ENCODE assay signal across 8 cellular contexts in the genomic region with DNA sequence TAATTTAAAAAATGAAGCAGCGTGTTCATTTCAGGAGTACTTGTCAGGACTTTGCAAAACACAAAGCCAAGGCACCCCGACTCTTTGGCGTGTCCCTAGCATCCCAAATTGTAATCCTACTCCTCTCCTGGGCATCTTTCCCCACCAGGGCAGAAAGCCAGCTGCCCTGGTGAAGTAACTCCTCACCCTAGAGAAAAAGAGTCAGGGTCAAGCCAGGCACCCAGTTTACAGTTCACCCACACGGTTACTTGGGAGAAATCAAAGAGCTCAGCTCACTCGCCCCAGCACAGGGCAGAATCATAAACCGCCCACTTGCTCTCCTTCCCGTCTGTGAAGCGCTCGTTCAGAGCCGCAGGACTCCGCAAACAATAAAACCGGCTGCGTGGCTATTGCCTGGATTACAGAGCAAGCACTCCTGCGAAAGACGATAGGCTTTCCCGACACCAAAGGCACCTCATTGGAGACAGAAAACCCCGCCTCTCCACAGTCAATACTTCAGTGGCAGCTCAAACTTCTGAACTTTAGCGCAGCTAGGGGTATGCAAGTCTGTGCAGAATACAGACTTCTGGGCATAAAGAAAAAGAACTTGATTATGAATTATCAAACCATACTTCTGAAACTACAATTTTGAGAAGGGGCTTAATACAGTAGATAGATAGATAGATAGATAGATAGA.
DNase-seq lines count a peak whose midpoint lies in the region; ATAC-seq and TF ChIP-seq lines count a peak whose summit lies in the region.

No MANE protein-coding gene starts in this region.

- H3K9me3 ChIP-seq in Panc1 (ENCODE audit: control insufficient read depth, insufficient read depth, low read depth, low read length): no peaks in the 10 kb centered on the region
- no peaks in the 10 kb centered on the region for H3K9me3 ChIP-seq in naive thymus-derived CD4-positive, alpha-beta T cell (ENCODE audit: control insufficient read depth in 2 of 3, low read length in 3 of 3)

- peak; percentile 3 for DNase-seq in activated naive CD4-positive, alpha-beta T cell treated with Interleukin-2 at 50 U/mL for 16 hours
- DNase-seq in activated naive CD4-positive, alpha-beta T cell treated with anti-CD3 and anti-CD28 coated beads, Interleukin-2, amount 50 U/mL, for 16 hours: no peak
- no peak for DNase-seq in Panc1 (ENCODE audit: low read depth, low spot score)
- peak; percentile 83 for DNase-seq in fibroblast of mammary gland (ENCODE audit: low read depth)
- DNase-seq in naive thymus-derived CD4-positive, alpha-beta T cell: peak in 1 of 9 donors; percentile 10
- no peak for DNase-seq in KG1 (lab: John Stamatoyannopoulos, UW)

- no TSS peak for BruUV-seq in Panc1 (replicated peaks; lab: Mats Ljungman, UMichigan)

- H3K4me3 ChIP-seq in Panc1 (ENCODE audit: low read depth in 2 of 2, low read length in 2 of 2) (peak overlapping the region; percentile 28 to 35), fibroblast of mammary gland (ENCODE audit: control insufficient read depth, low read depth, low read length) (peak overlapping the region; percentile 59)
- H3K4me3 ChIP-seq in naive thymus-derived CD4-positive, alpha-beta T cell (ENCODE audit: low read length): no peak overlapping the region

- H3K36me3 ChIP-seq in Panc1 (ENCODE audit: control insufficient read depth, insufficient read depth, low read length): no peaks in the 10 kb centered on the region
- H3K36me3 ChIP-seq in naive thymus-derived CD4-positive, alpha-beta T cell (ENCODE audit: control insufficient read depth in 2 of 3, insufficient read depth in 3 of 3, low read length in 3 of 3): no peaks in the 10 kb centered on the region

- H3K9me3 Mint-ChIP-seq in naive thymus-derived CD4-positive, alpha-beta T cell: no peaks in the 10 kb centered on the region

- H3K27ac Mint-ChIP-seq in naive thymus-derived CD4-positive, alpha-beta T cell: peak overlapping the region in 1 of 9 donors; percentile 33

- TF ChIP-seq CTCF in Panc1 (IDR thresholded peaks at IDR 0.05) (no peak), fibroblast of mammary gland (conservative IDR thresholded peaks at IDR 0.05; ENCODE audit: control insufficient read depth, insufficient read depth, low read depth, low read length) (no peak)

- H3K27me3 ChIP-seq in Panc1 (ENCODE audit: control insufficient read depth, insufficient read depth, low read length): no peaks in the 10 kb centered on the region
- peaks cover 0 to 16% of the 10 kb centered on the region in 2 donors for H3K27me3 ChIP-seq in naive thymus-derived CD4-positive, alpha-beta T cell (ENCODE audit: control insufficient read depth in 2 of 2, insufficient read depth in 2 of 2, low read length in 2 of 2)

- in situ Hi-C loops in Panc1 (cut with HindIII; ENCODE audit: low pct_unique_long_range_greater_than_20kb, low sequenced_read_pairs): no loop called here

- peaks cover 0 to 9% (median 0%) of the 10 kb centered on the region in 7 donors for H3K4me1 Mint-ChIP-seq in naive thymus-derived CD4-positive, alpha-beta T cell

- H3K4me1 ChIP-seq in Panc1 (ENCODE audit: control insufficient read depth, insufficient read depth, low read length): peaks cover 18% of the 10 kb centered on the region; the same call in 1 of the 2 replicates
- H3K4me1 ChIP-seq in naive thymus-derived CD4-positive, alpha-beta T cell (ENCODE audit: control insufficient read depth in 2 of 2, insufficient read depth in 2 of 2, low read length in 2 of 2): no peaks in the 10 kb centered on the region

- peak overlapping the region; percentile 25; the same call in 1 of the 2 replicates for H3K27ac ChIP-seq in Panc1 (ENCODE audit: low read length)
- H3K27ac ChIP-seq in naive thymus-derived CD4-positive, alpha-beta T cell (ENCODE audit: low read depth, low read length): no peak overlapping the region

- H3K4me3 Mint-ChIP-seq in naive thymus-derived CD4-positive, alpha-beta T cell: peak overlapping the region in 4 of 10 donors; percentile 20 to 62 (median 52)

- POLR2A ChIA-PET in Panc1 (lab: Charles Lee): no interaction called here
- POLR2A ChIA-PET in naive thymus-derived CD4-positive, alpha-beta T cell (lab: Charles Lee): no interaction called here

- no peaks in the 10 kb centered on the region for H3K36me3 Mint-ChIP-seq in naive thymus-derived CD4-positive, alpha-beta T cell

- CTCF ChIA-PET in Panc1 (lab: Charles Lee): no interaction called here
- CTCF ChIA-PET in naive thymus-derived CD4-positive, alpha-beta T cell (lab: Charles Lee): no interaction called here

- H3K27me3 Mint-ChIP-seq in naive thymus-derived CD4-positive, alpha-beta T cell: peaks cover 6 to 28% (median 8%) of the 10 kb centered on the region in 5 donors

- ATAC-seq in Panc1 (peak; percentile 85), GM18511 (IDR thresholded peaks at IDR 0.05; ENCODE audit: unreplicated experiment) (no peak), GM19467 (IDR thresholded peaks at IDR 0.05; ENCODE audit: unreplicated experiment) (no peak)
- ATAC-seq in naive thymus-derived CD4-positive, alpha-beta T cell: peak; percentile 47

- intact Hi-C loops in Panc1 (cut with micrococcal nuclease; ENCODE audit: unreplicated experiment): no loop called here
- intact Hi-C loops in naive thymus-derived CD4-positive, alpha-beta T cell (cut with micrococcal nuclease): no loop called here

Comparison
In these comparisons a context has a peak if more than half of its experiments do, and no peak if none do; other contexts are left out.
1. DNase-seq: peak in activated naive CD4-positive, alpha-beta T cell treated with Interleukin-2 at 50 U/mL for 16 hours (single experiment) and fibroblast of mammary gland (single experiment); none in activated naive CD4-positive, alpha-beta T cell treated with anti-CD3 and anti-CD28 coated beads, Interleukin-2, amount 50 U/mL, for 16 hours (single experiment), Panc1 (single experiment) and KG1 (single experiment).
2. ATAC-seq: peak in Panc1 (single experiment) and naive thymus-derived CD4-positive, alpha-beta T cell (single experiment); none in GM18511 (single experiment) and GM19467 (single experiment).